In the genomic region with DNA sequence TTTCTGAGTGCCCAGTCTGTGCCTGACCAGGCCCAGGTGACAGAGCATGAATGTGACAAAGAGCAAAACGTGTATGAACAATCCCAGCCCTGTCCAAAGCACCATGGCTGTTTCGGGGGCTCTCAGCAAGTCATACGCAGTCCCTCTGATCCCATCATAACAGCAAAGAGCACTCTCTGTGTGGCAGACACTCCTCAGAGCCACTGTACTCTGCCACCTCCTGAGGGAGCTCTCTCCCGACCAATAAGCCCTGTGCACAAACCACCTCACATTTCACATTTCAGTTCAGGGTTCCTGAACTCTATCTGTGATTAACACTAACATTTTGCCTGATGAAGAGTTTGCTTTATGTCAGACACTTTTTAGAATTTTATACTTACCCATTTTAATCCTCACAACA, we compare ENCODE assay signal across 14 cellular contexts. TPM values are rescaled to one million over a fixed set of nuclear protein-coding genes. Genes with fewer than 3 reads are reported as not detected.
A peak's percentile ranks its signal among the peaks of the same experiment; 100 is the strongest.
DNase-seq lines count a peak whose midpoint lies in the region; ATAC-seq and TF ChIP-seq lines count a peak whose summit lies in the region.
"Had no signal": no experiment of that assay in that cellular context is flagged by ENCODE, and none has a peak within 500 bp of the region (broad histone marks: within the 10 kb centered on the region; RNA-seq: fewer than 3 reads in every experiment).

No MANE protein-coding gene starts in this region.

- H3K9me3 Mint-ChIP-seq in Caco-2 (ENCODE audit: unreplicated experiment), result no peaks in the 10 kb centered on the region
- H3K9me3 Mint-ChIP-seq: activated naive CD4-positive, alpha-beta T cell treated with anti-CD3 and anti-CD28 coated beads, Interleukin-2, amount 50 U/mL, for 72 hours had no signal

- CTCF ChIA-PET in Caco-2 (lab: Charles Lee), result no interaction called here

- H3K27me3 ChIP-seq in heart right ventricle (no peaks in the 10 kb centered on the region), Caco-2 (replicated peaks; ENCODE audit: control insufficient read depth, insufficient read depth, low read length) (no peaks in the 10 kb centered on the region)
- H3K27me3 ChIP-seq: sigmoid colon had no signal

- TF ChIP-seq CTCF in heart right ventricle (IDR thresholded peaks at IDR 0.05) (peak in 1 of 9 donors; percentile 24), epithelial cell of esophagus (IDR thresholded peaks at IDR 0.05; ENCODE audit: insufficient read depth, low read depth, low read length, missing control alignments) (peak; percentile 45), Caco-2 (IDR thresholded peaks at IDR 0.05; ENCODE audit: insufficient read depth in 1 of 2, low read depth in 1 of 2, low read length in 1 of 2, severe bottlenecking in 1 of 2, unreplicated experiment in 1 of 2) (no peak)

- no peak overlapping the region for H3K4me3 Mint-ChIP-seq in Caco-2 (ENCODE audit: unreplicated experiment)

- peaks cover 3% of the 10 kb centered on the region for H3K36me3 Mint-ChIP-seq in Caco-2 (ENCODE audit: insufficient read depth, unreplicated experiment)
- H3K36me3 Mint-ChIP-seq: activated naive CD4-positive, alpha-beta T cell treated with anti-CD3 and anti-CD28 coated beads, Interleukin-2, amount 50 U/mL, for 72 hours had no signal

- POLR2A ChIA-PET in Caco-2 (lab: Charles Lee), result no interaction called here

- no peaks in the 10 kb centered on the region for H3K27me3 Mint-ChIP-seq in Caco-2 (ENCODE audit: insufficient read depth, unreplicated experiment)

- no peak for ATAC-seq in heart right ventricle
- ATAC-seq in HG02798 (IDR thresholded peaks at IDR 0.05; ENCODE audit: poor library complexity, unreplicated experiment), result no peak

- no peak overlapping the region for H3K27ac Mint-ChIP-seq in Caco-2 (ENCODE audit: unreplicated experiment)

- WGBS in heart right ventricle, 2 donors, result 62 to 74% methylated on average over 4 of the region's 4 CpGs

- DNase-seq in cardiac septum (ENCODE audit: low spot score), result peak; percentile 51
- no peak for DNase-seq in heart right ventricle
- peak; percentile 18 for DNase-seq in NCI-H69 (lab: John Stamatoyannopoulos, UW)
- peak; percentile 27 for DNase-seq in epithelial cell of esophagus (ENCODE audit: low read depth)
- DNase-seq in superior temporal gyrus (ENCODE audit: extremely low spot score), result peak; percentile 43
- no peak for DNase-seq in Caco-2
- DNase-seq in NCI-H1048 (lab: John Stamatoyannopoulos, UW), result no peak
- DNase-seq: GOT3, left ventricle myocardium inferior, NCI-H1105, sigmoid colon had no signal

- H3K36me3 ChIP-seq in heart right ventricle, result peaks cover 0 to 16% (median 0%) of the 10 kb centered on the region in 9 donors
- H3K36me3 ChIP-seq in Caco-2 (ENCODE audit: control insufficient read depth, insufficient read depth, low read length), result peaks cover 3% of the 10 kb centered on the region
- H3K36me3 ChIP-seq: left ventricle myocardium inferior had no signal

- no peaks in the 10 kb centered on the region for H3K4me1 Mint-ChIP-seq in Caco-2 (ENCODE audit: low read depth, unreplicated experiment)

- no peak overlapping the region for H3K27ac ChIP-seq in heart right ventricle
- H3K27ac ChIP-seq: left ventricle myocardium inferior, sigmoid colon had no signal

- H3K4me3 ChIP-seq in heart right ventricle (no peak overlapping the region), epithelial cell of esophagus (ENCODE audit: low read length) (no peak overlapping the region), Caco-2 (ENCODE audit: low read depth, low read length) (no peak overlapping the region)
- H3K4me3 ChIP-seq: left ventricle myocardium inferior, sigmoid colon had no signal

- no peaks in the 10 kb centered on the region for H3K9me3 ChIP-seq in heart right ventricle
- H3K9me3 ChIP-seq in Caco-2, result no peaks in the 10 kb centered on the region
- H3K9me3 ChIP-seq: left ventricle myocardium inferior, sigmoid colon had no signal

- intact Hi-C loops in cardiac septum (cut with DNase I) (no loop called here), heart right ventricle (cut with DNase I) (no loop called here), Caco-2 (cut with micrococcal nuclease; ENCODE audit: unreplicated experiment) (no loop called here)

- BruUV-seq in Caco-2 (replicated peaks; lab: Mats Ljungman, UMichigan), result no TSS peak

- H3K4me1 ChIP-seq in heart right ventricle, result peaks cover 39 to 78% (median 70%) of the 10 kb centered on the region in 9 donors
- peaks cover 8% of the 10 kb centered on the region for H3K4me1 ChIP-seq in Caco-2

RNA-seq across cellular contexts. Expression of a gene that starts 6.6 kb away (rescaled TPM):
- total RNA-seq in cardiac septum (35.2 TPM), heart right ventricle (10 to 100 TPM; 27.0 to 58.0 (median 42.2) TPM), Caco-2 (2022) (65.6 and 67.9 TPM in 2 replicates)
- polyA plus RNA-seq in heart right ventricle, result 10 to 100 TPM; 17.0 to 28.5 TPM

RNA-seq across cellular contexts. Expression of a gene that starts 15.5 kb away (rescaled TPM):
- total RNA-seq in cardiac septum (not detected), heart right ventricle (under 1 TPM in 1 of 10 donors, not detected in 9; 0.19 TPM), Caco-2 (2022) (not detected in 2 replicates)
- under 1 TPM; 0.14 to 0.37 TPM for polyA plus RNA-seq in heart right ventricle
- total RNA-seq: activated naive CD4-positive, alpha-beta T cell treated with anti-CD3 and anti-CD28 coated beads, Interleukin-2, amount 50 U/mL, for 72 hours; left ventricle myocardium inferior; sigmoid colon had no signal

RNA-seq across cellular contexts. Expression of a gene that starts 28.8 kb away (rescaled TPM):
- total RNA-seq in cardiac septum (11.0 TPM), heart right ventricle (10 to 100 TPM in 3 of 10 donors, 1 to 10 TPM in 7; 7.5 to 11.5 (median 9.2) TPM), Caco-2 (2022) (16.6 and 16.9 TPM in 2 replicates)
- 10 to 100 TPM; 12.4 to 14.3 TPM for polyA plus RNA-seq in heart right ventricle

RNA-seq across cellular contexts. Expression of a gene that starts 34.5 kb away (rescaled TPM):
- total RNA-seq in cardiac septum, result not detected
- total RNA-seq in heart right ventricle, result not detected
- not detected for polyA plus RNA-seq in heart right ventricle
- total RNA-seq in Caco-2 (2022), result not detected in 2 replicates
- total RNA-seq: activated naive CD4-positive, alpha-beta T cell treated with anti-CD3 and anti-CD28 coated beads, Interleukin-2, amount 50 U/mL, for 72 hours; left ventricle myocardium inferior; sigmoid colon had no signal
- polyA plus RNA-seq: esophagus, sigmoid colon had no signal

Comparison
In these comparisons a context has a peak if more than half of its experiments do, and no peak if none do; other contexts are left out.
1. DNase-seq: peak in cardiac septum (single experiment), NCI-H69 (single experiment), epithelial cell of esophagus (single experiment) and superior temporal gyrus (single experiment); none in heart right ventricle (0 of 2), Caco-2 (0 of 2) and NCI-H1048 (single experiment).